In genomic region chr6:35954335-35954734, GRCh38 we compare ENCODE assay signal across 16 cellular contexts. TPM values are rescaled to one million over a fixed set of nuclear protein-coding genes. Genes with fewer than 3 reads are reported as not detected.
DNase-seq lines count a peak whose midpoint lies in the region; ATAC-seq and TF ChIP-seq lines count a peak whose summit lies in the region.
"Had no signal": no experiment of that assay in that cellular context is flagged by ENCODE, and none has a peak within 500 bp of the region (broad histone marks: within the 10 kb centered on the region; RNA-seq: fewer than 3 reads in every experiment).

No MANE protein-coding gene starts in this region.

- TF ChIP-seq CTCF in IMR-90 (conservative IDR thresholded peaks at IDR 0.05; ENCODE audit: low read depth, low read length) (no peak), mammary epithelial cell (conservative IDR thresholded peaks at IDR 0.05 in 1 of 2, IDR thresholded peaks at IDR 0.05 in 1 of 2; ENCODE audit: extremely low read depth in 1 of 2, insufficient read depth in 1 of 2, low read depth in 1 of 2, low read length in 2 of 2) (no peak), neural progenitor cell (IDR thresholded peaks at IDR 0.05) (no peak), gastroesophageal sphincter (IDR thresholded peaks at IDR 0.05) (no peak)

- H2BK20ac ChIP-seq in IMR-90 (ENCODE audit: low read depth, low read length) = no peak overlapping the region

- peak; percentile 57 for DNase-seq in HCEC 1CT
- peak; percentile 27 for DNase-seq in IMR-90
- no peak for DNase-seq in mammary epithelial cell
- no peak for DNase-seq in neural progenitor cell (ENCODE audit: low spot score)
- DNase-seq in activated naive CD4-positive, alpha-beta T cell treated with anti-CD3 and anti-CD28 coated beads for 36 hours = no peak
- no peak for DNase-seq in amygdala (lab: John Stamatoyannopoulos, UW)
- DNase-seq in activated CD8-positive, alpha-beta memory T cell treated with anti-CD3 and anti-CD28 coated beads, Interleukin-2, amount 50 U/mL, for 4 hours = no peak
- DNase-seq: C1 segment of cervical spinal cord; Caco-2; CD4-positive, CD25-positive, alpha-beta regulatory T cell; GOT3; H7; KBM-7 had no signal

- intact Hi-C loops in IMR-90 (cut with micrococcal nuclease) (no loop called here), mammary epithelial cell (cut with micrococcal nuclease) (no loop called here)
- intact Hi-C loops in activated naive CD4-positive, alpha-beta T cell treated with anti-CD3 and anti-CD28 coated beads for 36 hours (cut with micrococcal nuclease) = no loop called here

- H3K56ac ChIP-seq in IMR-90 (ENCODE audit: extremely low read depth, insufficient read depth, low read length) = no peak overlapping the region

- no peak overlapping the region for H3K4me3 Mint-ChIP-seq in neural progenitor cell
- no peak overlapping the region for H3K4me3 Mint-ChIP-seq in activated naive CD4-positive, alpha-beta T cell treated with anti-CD3 and anti-CD28 coated beads for 36 hours
- H3K4me3 Mint-ChIP-seq: B cell; CD4-positive, CD25-positive, alpha-beta regulatory T cell; IgD-negative memory B cell had no signal

- no peak overlapping the region for H3K9ac ChIP-seq in IMR-90 (ENCODE audit: low read depth, low read length)
- H3K9ac ChIP-seq in mammary epithelial cell (ENCODE audit: insufficient read depth, low read length) = no peak overlapping the region
- H3K9ac ChIP-seq in neural progenitor cell = no peak overlapping the region

- TF ChIP-seq POLR2A in IMR-90 (IDR thresholded peaks at IDR 0.05; ENCODE audit: low read depth, low read length) = no peak
- TF ChIP-seq POLR2A in gastroesophageal sphincter (IDR thresholded peaks at IDR 0.05) = no peak

- H4K20me1 ChIP-seq in IMR-90 (ENCODE audit: insufficient read depth, low read length) (no peaks in the 10 kb centered on the region), mammary epithelial cell (ENCODE audit: insufficient read depth, low read length) (no peaks in the 10 kb centered on the region), neural progenitor cell (ENCODE audit: low read depth) (no peaks in the 10 kb centered on the region)

- no peaks in the 10 kb centered on the region for H3F3A ChIP-seq in neural progenitor cell (ENCODE audit: low read depth)

- in situ Hi-C loops in IMR-90 (cut with MboI; ENCODE audit: low sequenced_read_pairs) (loop anchor here (25.0 kb wide), 1 partner anchor 417 kb away; no protein-coding TSS in a partner anchor), mammary epithelial cell (cut with MboI; ENCODE audit: low sequenced_read_pairs in 2 of 2) (no loop called here)

- H3K4me1 Mint-ChIP-seq in neural progenitor cell = no peaks in the 10 kb centered on the region
- peaks cover 11% of the 10 kb centered on the region for H3K4me1 Mint-ChIP-seq in activated naive CD4-positive, alpha-beta T cell treated with anti-CD3 and anti-CD28 coated beads for 36 hours (ENCODE audit: low read depth)
- H3K4me1 Mint-ChIP-seq: B cell, IgD-negative memory B cell had no signal

- H3K79me1 ChIP-seq in IMR-90 (ENCODE audit: low read depth in 1 of 2, low read length in 2 of 2) = no peaks in the 10 kb centered on the region

- H3K4me3 ChIP-seq in IMR-90 (ENCODE audit: insufficient read depth, low read depth, low read length) = no peak overlapping the region
- no peak overlapping the region for H3K4me3 ChIP-seq in mammary epithelial cell (replicated peaks in 1 of 3; ENCODE audit: insufficient read depth in 1 of 3, low read depth in 2 of 3, low read length in 3 of 3)
- no peak overlapping the region for H3K4me3 ChIP-seq in neural progenitor cell
- H3K4me3 ChIP-seq in gastroesophageal sphincter = no peak overlapping the region

- H3K4me2 ChIP-seq in IMR-90 (ENCODE audit: low read depth, low read length) = no peak overlapping the region
- peak overlapping the region; percentile 13 for H3K4me2 ChIP-seq in mammary epithelial cell (ENCODE audit: insufficient read depth, low read depth, low read length)
- no peak overlapping the region for H3K4me2 ChIP-seq in neural progenitor cell

- H3K9me3 ChIP-seq in IMR-90 (ENCODE audit: control insufficient read depth, insufficient read depth, low read length) (no peaks in the 10 kb centered on the region), mammary epithelial cell (replicated peaks; ENCODE audit: insufficient read depth, low read length) (no peaks in the 10 kb centered on the region), neural progenitor cell (ENCODE audit: low read depth) (no peaks in the 10 kb centered on the region), gastroesophageal sphincter (no peaks in the 10 kb centered on the region)
- H3K9me3 ChIP-seq: Caco-2 had no signal

- H4K91ac ChIP-seq in IMR-90 (ENCODE audit: insufficient read depth, low read depth, low read length) = no peak overlapping the region

- H3K27ac Mint-ChIP-seq in neural progenitor cell = no peak overlapping the region
- no peak overlapping the region for H3K27ac Mint-ChIP-seq in activated naive CD4-positive, alpha-beta T cell treated with anti-CD3 and anti-CD28 coated beads for 36 hours
- H3K27ac Mint-ChIP-seq: B cell, IgD-negative memory B cell had no signal

- no peaks in the 10 kb centered on the region for H3K9me3 Mint-ChIP-seq in neural progenitor cell
- no peaks in the 10 kb centered on the region for H3K9me3 Mint-ChIP-seq in activated naive CD4-positive, alpha-beta T cell treated with anti-CD3 and anti-CD28 coated beads for 36 hours
- H3K9me3 Mint-ChIP-seq: CD4-positive, CD25-positive, alpha-beta regulatory T cell had no signal

- no peak overlapping the region for H3K23ac ChIP-seq in IMR-90 (ENCODE audit: low read depth, low read length)

- POLR2A ChIA-PET in IMR-90 (lab: Charles Lee; ENCODE audit: unreplicated experiment) = no interaction called here

- H2BK120ac ChIP-seq in IMR-90 (ENCODE audit: low read depth, low read length) = no peak overlapping the region

- no peak overlapping the region for H2BK15ac ChIP-seq in IMR-90 (ENCODE audit: low read depth, low read length)

- ATAC-seq in IMR-90 (ENCODE audit: low read depth) = no peak
- ATAC-seq in gastroesophageal sphincter = no peak

- H4K8ac ChIP-seq in IMR-90 (ENCODE audit: low read depth in 2 of 2, low read length in 2 of 2) = no peak overlapping the region

- H3K36me3 Mint-ChIP-seq in neural progenitor cell = no peaks in the 10 kb centered on the region
- H3K36me3 Mint-ChIP-seq in activated naive CD4-positive, alpha-beta T cell treated with anti-CD3 and anti-CD28 coated beads for 36 hours (ENCODE audit: low read depth) = no peaks in the 10 kb centered on the region
- H3K36me3 Mint-ChIP-seq: CD4-positive, CD25-positive, alpha-beta regulatory T cell had no signal

- H3K4me1 ChIP-seq in IMR-90 (ENCODE audit: control insufficient read depth, insufficient read depth, low read length) (peaks cover 3% of the 10 kb centered on the region; the same call in 1 of the 2 replicates), mammary epithelial cell (ENCODE audit: insufficient read depth, low read length) (peaks cover 25% of the 10 kb centered on the region), neural progenitor cell (no peaks in the 10 kb centered on the region), gastroesophageal sphincter (no peaks in the 10 kb centered on the region)

- H3K4ac ChIP-seq in IMR-90 (ENCODE audit: low read depth, low read length) = no peak overlapping the region

- H3K79me2 ChIP-seq in mammary epithelial cell (ENCODE audit: insufficient read depth, low read length) = no peaks in the 10 kb centered on the region
- H3K79me2 ChIP-seq in neural progenitor cell (ENCODE audit: low read depth) = no peaks in the 10 kb centered on the region

- peaks cover 5% of the 10 kb centered on the region for H3K27me3 Mint-ChIP-seq in neural progenitor cell (ENCODE audit: insufficient read depth, low read depth)
- H3K27me3 Mint-ChIP-seq in activated naive CD4-positive, alpha-beta T cell treated with anti-CD3 and anti-CD28 coated beads for 36 hours (ENCODE audit: low read depth) = peaks cover 7% of the 10 kb centered on the region

- no peak for TF ChIP-seq RAD21 in IMR-90 (IDR thresholded peaks at IDR 0.05; ENCODE audit: low read length)

- no TSS peak for BruUV-seq in IMR-90 (replicated peaks; lab: Mats Ljungman, UMichigan)
- BruUV-seq in mammary epithelial cell (replicated peaks; lab: Mats Ljungman, UMichigan) = no TSS peak

- WGBS in IMR-90 (ENCODE audit: extremely low coverage in 2 of 2, insufficient read length in 1 of 2), 2 experiments = 92% methylated on average over 1 of the region's 7 CpGs; no CpG with 5 or more reads in 1 of the 2 experiments
- WGBS in mammary epithelial cell (ENCODE audit: low coverage, missing lambda C conversion rate) = 78% methylated on average over 7 of the region's 7 CpGs
- WGBS in gastroesophageal sphincter (ENCODE audit: low coverage in 1 of 2), 2 donors = 84 to 87% methylated on average over 3 to 4 of the region's 7 CpGs

- dilution Hi-C loops in IMR-90 (cut with HindIII; ENCODE audit: low sequenced_read_pairs, unreplicated experiment) = no loop called here
- dilution Hi-C loops in mammary epithelial cell (cut with HindIII; ENCODE audit: low sequenced_read_pairs) = no loop called here

- H3K27me3 ChIP-seq in IMR-90 (ENCODE audit: control insufficient read depth, insufficient read depth, low read length) = peaks cover 8% of the 10 kb centered on the region
- no peaks in the 10 kb centered on the region for H3K27me3 ChIP-seq in mammary epithelial cell (ENCODE audit: insufficient read depth, low read length)
- no peaks in the 10 kb centered on the region for H3K27me3 ChIP-seq in neural progenitor cell
- peaks cover 18% of the 10 kb centered on the region for H3K27me3 ChIP-seq in gastroesophageal sphincter

- CTCF ChIA-PET in IMR-90 (lab: Yijun Ruan, JAX) = no interaction called here
- CTCF ChIA-PET in mammary epithelial cell (lab: Charles Lee; ENCODE audit: low non-redundant PET) = no interaction called here
- CTCF ChIA-PET in activated naive CD4-positive, alpha-beta T cell treated with anti-CD3 and anti-CD28 coated beads for 36 hours (lab: Charles Lee) = interaction anchor here (1.1 to 1.2 kb wide), 2 partner anchors 33 to 216 kb away, joined by 3 to 5 read pairs; partner anchors contain the start of gene SRPK1

- no peaks in the 10 kb centered on the region for H3K36me3 ChIP-seq in IMR-90 (ENCODE audit: control insufficient read depth, insufficient read depth, low read length)
- no peaks in the 10 kb centered on the region for H3K36me3 ChIP-seq in mammary epithelial cell (ENCODE audit: insufficient read depth, low read length)
- no peaks in the 10 kb centered on the region for H3K36me3 ChIP-seq in neural progenitor cell
- H3K36me3 ChIP-seq in gastroesophageal sphincter = no peaks in the 10 kb centered on the region

- no peak overlapping the region for H3K18ac ChIP-seq in IMR-90 (ENCODE audit: low read depth, low read length)

- H3K14ac ChIP-seq in IMR-90 (replicated peaks; ENCODE audit: low read depth, low read length) = no peak overlapping the region

- no peak overlapping the region for H2AK5ac ChIP-seq in IMR-90 (ENCODE audit: low read depth, low read length)

- H2AFZ ChIP-seq in IMR-90 (replicated peaks; ENCODE audit: low read length, poor library complexity) (peak overlapping the region; percentile 61), mammary epithelial cell (ENCODE audit: low read depth, low read length) (peak overlapping the region; percentile 36), neural progenitor cell (replicated peaks) (peak overlapping the region; percentile 5)

- TF ChIP-seq EP300 in gastroesophageal sphincter (IDR thresholded peaks at IDR 0.05) = no peak

- peaks cover 4% of the 10 kb centered on the region for H3K9me1 ChIP-seq in IMR-90 (ENCODE audit: insufficient read depth, low read length)

- H3K27ac ChIP-seq in IMR-90 (ENCODE audit: insufficient read depth, low read length) (no peak overlapping the region), mammary epithelial cell (ENCODE audit: insufficient read depth, low read depth, low read length) (no peak overlapping the region), neural progenitor cell (no peak overlapping the region), gastroesophageal sphincter (no peak overlapping the region)

- no peak overlapping the region for H4K5ac ChIP-seq in IMR-90 (ENCODE audit: low read depth, low read length)

- H2AK9ac ChIP-seq in IMR-90 (replicated peaks; ENCODE audit: low read depth, low read length, poor library complexity) = no peak overlapping the region

- H2BK5ac ChIP-seq in IMR-90 (ENCODE audit: low read depth, low read length, poor library complexity, severe bottlenecking) = no peak overlapping the region

RNA-seq across cellular contexts. Expression of gene SRPK1, which starts 33.4 kb away (rescaled TPM):
- 44.6 and 92.8 TPM in 2 replicates for total RNA-seq in IMR-90 (2012; rRNA removed)
- polyA plus RNA-seq in IMR-90 (2012; rRNA removed) = 17.6 and 22.5 TPM in 2 replicates
- 4.2 and 6.1 TPM in 2 replicates for polyA plus RNA-seq in IMR-90 (2012; cell fraction: cytosol; rRNA removed)
- polyA plus RNA-seq in IMR-90 (2012; cell fraction: nucleus; rRNA removed; ENCODE audit: low replicate concordance) = 9.1 and 34.1 TPM in 2 replicates
- total RNA-seq in mammary epithelial cell = 10 to 100 TPM; 61.0 to 87.3 TPM
- polyA plus RNA-seq in mammary epithelial cell = 37.5 TPM
- 67.2 TPM for polyA minus RNA-seq in mammary epithelial cell
- total RNA-seq in neural progenitor cell (ENCODE audit: low replicate concordance) = 105 and 181 TPM in 2 replicates
- 100 to 1,000 TPM; 126 to 127 TPM for total RNA-seq in activated naive CD4-positive, alpha-beta T cell treated with anti-CD3 and anti-CD28 coated beads for 36 hours
- 10 to 100 TPM; 32.2 to 45.0 (median 37.4) TPM for total RNA-seq in gastroesophageal sphincter

Comparison
In these comparisons a context has a peak if more than half of its experiments do, and no peak if none do; other contexts are left out.
1. DNase-seq: peak in HCEC 1CT (single experiment) and IMR-90 (single experiment); none in mammary epithelial cell (single experiment), neural progenitor cell (single experiment), activated naive CD4-positive, alpha-beta T cell treated with anti-CD3 and anti-CD28 coated beads for 36 hours (single experiment), amygdala (0 of 56) and activated CD8-positive, alpha-beta memory T cell treated with anti-CD3 and anti-CD28 coated beads, Interleukin-2, amount 50 U/mL, for 4 hours (single experiment).
2. H2AFZ ChIP-seq: peak in every context shown above with its lines; median percentile 61 in IMR-90; 36 in mammary epithelial cell; 5 in neural progenitor cell.